In genomic region chr6:163951990-163952389, GRCh38 we compare ENCODE assay signal across 1 cellular context.
TF ChIP-seq lines count a peak whose summit lies in the region.

No MANE protein-coding gene starts in this region.

TF ChIP-seq in IMR-90, 13 proteins besides CTCF, POLR2A, EP300 and RAD21 (continued from another document):
- TF ChIP-seq SMC3 (IDR thresholded peaks at IDR 0.05; ENCODE audit: low read depth, low read length) (no peak), RFX5 (IDR thresholded peaks at IDR 0.05; ENCODE audit: low read depth, low read length) (no peak), ELK1 (IDR thresholded peaks at IDR 0.05; ENCODE audit: borderline replicate concordance, low read depth, low read length) (no peak), MAZ (IDR thresholded peaks at IDR 0.05; ENCODE audit: borderline replicate concordance, low read depth, low read length) (no peak)
TF ChIP-seq in IMR-90: peak in this region for 0.
